Comparison of ENCODE assay signal across 13 cellular contexts in genomic region chr10:29794776-29795635, GRCh38.
DNase-seq lines count a peak whose midpoint lies in the region; ATAC-seq and TF ChIP-seq lines count a peak whose summit lies in the region.
"Had no signal": no experiment of that assay in that cellular context is flagged by ENCODE, and none has a peak within 500 bp of the region (broad histone marks: within the 10 kb centered on the region; RNA-seq: fewer than 3 reads in every experiment).

No MANE protein-coding gene starts in this region.

- H4K20me1 ChIP-seq in GM23248 (ENCODE audit: insufficient read depth) (no peaks in the 10 kb centered on the region), MM.1S (ENCODE audit: insufficient read depth, low read length) (no peaks in the 10 kb centered on the region)
- H4K20me1 ChIP-seq: BLaER1 treated with 17β-estradiol and CSF1 and Interleukin-3, amounts not matched to agents 10 nM and 100 nM had no signal

- 57 to 59% methylated on average over 11 of the region's 11 CpGs for WGBS in GM23248 (ENCODE audit: low coverage in 1 of 2, low lambda C conversion rate in 2 of 2, missing lambda C conversion rate in 2 of 2), 2 experiments
- 37 to 52% (median 48%) methylated on average over 11 of the region's 11 CpGs for WGBS in stomach, 5 donors

- H3K4me3 ChIP-seq in GM23248 (no peak overlapping the region), choroid plexus epithelial cell (ENCODE audit: low read depth, low read length) (no peak overlapping the region), stomach (no peak overlapping the region), MM.1S (ENCODE audit: low read length) (no peak overlapping the region)
- H3K4me3 ChIP-seq in effector memory CD4-positive, alpha-beta T cell (ENCODE audit: insufficient read depth, low read depth, low read length, poor library complexity, severe bottlenecking) = no peak overlapping the region
- H3K4me3 ChIP-seq: BLaER1 treated with 17β-estradiol and CSF1 and Interleukin-3, amounts not matched to agents 10 nM and 100 nM; SJCRH30 had no signal

- H3K27me3 ChIP-seq in GM23248 (replicated peaks; ENCODE audit: insufficient read depth) (no peaks in the 10 kb centered on the region), stomach (no peaks in the 10 kb centered on the region), MM.1S (replicated peaks; ENCODE audit: insufficient read depth, low read length) (no peaks in the 10 kb centered on the region)
- H3K27me3 ChIP-seq in effector memory CD4-positive, alpha-beta T cell (replicated peaks; ENCODE audit: control insufficient read depth, insufficient read depth, low read length, poor library complexity, severe bottlenecking) = no peaks in the 10 kb centered on the region
- H3K27me3 ChIP-seq: BLaER1 treated with 17β-estradiol and CSF1 and Interleukin-3, amounts not matched to agents 10 nM and 100 nM; SJCRH30 had no signal

- H3K9ac ChIP-seq in GM23248 = 0 out of 2 replicates have a peak overlapping the region, but pooled peaks have one; percentile 0
- no peak overlapping the region for H3K9ac ChIP-seq in MM.1S (ENCODE audit: low read length)
- H3K9ac ChIP-seq: BLaER1 treated with 17β-estradiol and CSF1 and Interleukin-3, amounts not matched to agents 10 nM and 100 nM had no signal

- H3K4me2 ChIP-seq in GM23248 (ENCODE audit: unreplicated experiment) (peak overlapping the region; percentile 65), MM.1S (ENCODE audit: low read depth, low read length) (no peak overlapping the region)
- H3K4me2 ChIP-seq: BLaER1 treated with 17β-estradiol and CSF1 and Interleukin-3, amounts not matched to agents 10 nM and 100 nM had no signal

- TF ChIP-seq POLR2A in stomach (IDR thresholded peaks at IDR 0.05) = no peak

- H3K79me2 ChIP-seq in GM23248 (ENCODE audit: insufficient read depth) (no peaks in the 10 kb centered on the region), MM.1S (ENCODE audit: low read length) (no peaks in the 10 kb centered on the region)

- TF ChIP-seq CTCF in choroid plexus epithelial cell (conservative IDR thresholded peaks at IDR 0.05; ENCODE audit: low read depth, low read length) = no peak
- TF ChIP-seq CTCF in stomach (IDR thresholded peaks at IDR 0.05) = no peak
- TF ChIP-seq CTCF in MM.1S (IDR thresholded peaks at IDR 0.05; ENCODE audit: low read length) = no peak

- peak overlapping the region; percentile 31; the same call in 1 of the 2 replicates for H2AFZ ChIP-seq in GM23248
- H2AFZ ChIP-seq in MM.1S (ENCODE audit: low read length) = no peak overlapping the region

- ATAC-seq in HG02571 (IDR thresholded peaks at IDR 0.05; ENCODE audit: unreplicated experiment) (no peak), HG02981 (IDR thresholded peaks at IDR 0.05; ENCODE audit: unreplicated experiment) (no peak)
- ATAC-seq: activated naive CD8-positive, alpha-beta T cell treated with anti-CD3 and anti-CD28 coated beads, Interleukin-2, amount 50 U/mL, for 24 hours had no signal

- H3F3A ChIP-seq in GM23248 (ENCODE audit: insufficient read depth) (peaks cover 11% of the 10 kb centered on the region), MM.1S (ENCODE audit: insufficient read depth, low read length) (no peaks in the 10 kb centered on the region)

- intact Hi-C loops in stomach (cut with DNase I; ENCODE audit: low total_unique reads) = no loop called here

- H3K9me3 ChIP-seq in GM23248 (ENCODE audit: low read depth) (no peaks in the 10 kb centered on the region), stomach (no peaks in the 10 kb centered on the region), MM.1S (replicated peaks; ENCODE audit: insufficient read depth, low read length) (no peaks in the 10 kb centered on the region)
- no peaks in the 10 kb centered on the region for H3K9me3 ChIP-seq in effector memory CD4-positive, alpha-beta T cell (ENCODE audit: control insufficient read depth, low read length)
- H3K9me3 ChIP-seq: BLaER1 treated with 17β-estradiol and CSF1 and Interleukin-3, amounts not matched to agents 10 nM and 100 nM; SJCRH30 had no signal

- H3K36me3 ChIP-seq in GM23248 (ENCODE audit: low read depth) (no peaks in the 10 kb centered on the region), stomach (no peaks in the 10 kb centered on the region), MM.1S (replicated peaks; ENCODE audit: insufficient read depth, low read length) (no peaks in the 10 kb centered on the region)
- H3K36me3 ChIP-seq in effector memory CD4-positive, alpha-beta T cell (ENCODE audit: control insufficient read depth, insufficient read depth, low read length) = no peaks in the 10 kb centered on the region
- H3K36me3 ChIP-seq: BLaER1 treated with 17β-estradiol and CSF1 and Interleukin-3, amounts not matched to agents 10 nM and 100 nM; SJCRH30; WERI-Rb-1 had no signal

- in situ Hi-C loops in GM23248 (cut with MboI) = no loop called here

- H3K27ac ChIP-seq in GM23248 (0 out of 2 replicates have a peak overlapping the region, but pooled peaks have one; percentile 10), stomach (peak overlapping the region in 4 of 5 donors; percentile 12 to 78 (median 67)), MM.1S (ENCODE audit: low read length) (no peak overlapping the region)
- no peak overlapping the region for H3K27ac ChIP-seq in effector memory CD4-positive, alpha-beta T cell (ENCODE audit: insufficient read depth, low read length, poor library complexity, severe bottlenecking)
- H3K27ac ChIP-seq: BLaER1 treated with 17β-estradiol and CSF1 and Interleukin-3, amounts not matched to agents 10 nM and 100 nM; SJCRH30; WERI-Rb-1 had no signal

- TF ChIP-seq EP300 in stomach (IDR thresholded peaks at IDR 0.05) = no peak

- no peaks in the 10 kb centered on the region for H3K9me2 ChIP-seq in GM23248 (ENCODE audit: insufficient read depth)
- no peaks in the 10 kb centered on the region for H3K9me2 ChIP-seq in MM.1S (replicated peaks; ENCODE audit: insufficient read depth, low read length)

- H3K4me1 ChIP-seq in GM23248 (ENCODE audit: insufficient read depth) (peaks cover 28% of the 10 kb centered on the region), stomach (peaks cover 0 to 16% (median 8%) of the 10 kb centered on the region in 4 donors), MM.1S (ENCODE audit: low read length) (no peaks in the 10 kb centered on the region)
- H3K4me1 ChIP-seq in effector memory CD4-positive, alpha-beta T cell (ENCODE audit: control insufficient read depth, insufficient read depth, low read length, poor library complexity, severe bottlenecking) = no peaks in the 10 kb centered on the region
- H3K4me1 ChIP-seq: BLaER1 treated with 17β-estradiol and CSF1 and Interleukin-3, amounts not matched to agents 10 nM and 100 nM; SJCRH30 had no signal

- DNase-seq in GM23248 (no peak), choroid plexus epithelial cell (ENCODE audit: low read depth) (peak; percentile 50), kidney glomerular epithelial cell (lab: John Stamatoyannopoulos, UW) (peak; percentile 19), stomach (no peak), MM.1S (no peak)
- DNase-seq in effector memory CD4-positive, alpha-beta T cell = no peak
- DNase-seq: activated naive CD8-positive, alpha-beta T cell treated with anti-CD3 and anti-CD28 coated beads, Interleukin-2, amount 50 U/mL, for 24 hours; nucleus accumbens; SJCRH30; WERI-Rb-1 had no signal

Comparison
In these comparisons a context has a peak if more than half of its experiments do, and no peak if none do; other contexts are left out.
1. DNase-seq: peak in choroid plexus epithelial cell (single experiment) and kidney glomerular epithelial cell (single experiment); none in GM23248 (single experiment), stomach (single experiment), effector memory CD4-positive, alpha-beta T cell (0 of 3) and MM.1S (single experiment).
2. H3K27ac ChIP-seq: peak in GM23248 (single experiment) and stomach (4 of 5); none in effector memory CD4-positive, alpha-beta T cell (single experiment) and MM.1S (single experiment).